ENCODE assay signal across 30 cellular contexts in the genomic region with DNA sequence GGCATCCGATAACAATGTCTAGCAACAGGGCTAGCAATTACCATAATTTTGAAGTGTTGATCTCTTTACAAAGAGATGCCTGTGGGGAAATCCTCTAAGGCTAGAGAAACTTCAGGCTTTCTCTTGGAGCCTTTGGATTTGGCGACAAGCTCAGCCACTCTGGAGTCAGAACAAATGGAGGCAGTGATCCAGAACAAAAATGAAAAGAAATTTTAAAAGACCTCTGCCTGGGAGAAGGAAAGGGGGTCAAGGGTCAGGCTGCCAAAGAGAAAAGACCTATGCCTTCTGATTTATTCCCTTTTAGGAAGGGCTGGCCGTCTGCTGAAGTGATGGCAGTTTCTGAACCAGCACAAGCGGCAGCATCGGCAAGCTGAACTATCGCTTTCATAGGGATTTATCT.
DNase-seq lines count a peak whose midpoint lies in the region; TF ChIP-seq lines count a peak whose summit lies in the region.
"Had no signal": no experiment of that assay in that cellular context is flagged by ENCODE, and none has a peak within 500 bp of the region (broad histone marks: within the 10 kb centered on the region; RNA-seq: fewer than 3 reads in every experiment).

No MANE protein-coding gene starts in this region.

- H3K27me3 Mint-ChIP-seq in brain (peaks cover 3% of the 10 kb centered on the region), osteocyte (ENCODE audit: unreplicated experiment) (peaks cover 15% of the 10 kb centered on the region)

- H3K27ac Mint-ChIP-seq in brain (peak overlapping the region in 3 of 5 experiments; percentile 46 to 90 (median 65)), osteocyte (ENCODE audit: unreplicated experiment) (peak overlapping the region; percentile 31)
- H3K27ac Mint-ChIP-seq: activated B cell treated with CpG ODN at 0.5 μM for 24 hours; activated naive CD4-positive, alpha-beta T cell treated with anti-CD3 and anti-CD28 coated beads, Interleukin-2, amount 50 U/mL, for 72 hours; activated T-helper 2 cell treated with anti-CD3 and anti-CD28 coated beads, Interferon-gamma antibody, Interleukin-2, Interleukin-4, amounts not matched to agents 10 μg/mL and 5 μg/mL and 100 μg/mL, durations not matched to agents 14 hours and 24 hours and 36 hours; IgD-negative memory B cell had no signal

- in situ Hi-C loops in GM23248 (cut with MboI) = no loop called here

- peak overlapping the region; percentile 25 for H3K9ac ChIP-seq in GM23248

- DNase-seq in GM23248 (peak; percentile 11), left kidney (ENCODE audit: low read depth, low spot score) (peak; percentile 7), osteocyte (ENCODE audit: extremely low spot score, unreplicated experiment) (no peak), D341Med (ENCODE audit: low spot score) (no peak), HT-29 (ENCODE audit: low spot score) (no peak), HCEC 1CT (no peak)
- no peak for DNase-seq in activated CD4-positive, alpha-beta T cell treated with anti-CD3 and anti-CD28 coated beads for 4 hours
- DNase-seq: activated B cell treated with CpG ODN at 0.5 μM for 24 hours; activated CD4-positive, alpha-beta T cell treated with anti-CD3 and anti-CD28 coated beads, Interleukin-2, amount 50 U/mL, for 4 hours; activated CD8-positive, alpha-beta memory T cell treated with anti-CD3 and anti-CD28 coated beads, Interleukin-2, amount 50 U/mL, for 48 hours; aorta; Caco-2; DMS79 treated with DMSO at 0.1 percent for 48 hours; gastrocnemius medialis; H7; left ventricle myocardium superior; NCI-H1105 treated with DMSO at 0.1 percent for 48 hours; NCI-H2081 treated with DMSO at 0.1 percent for 48 hours; NCI-H446 treated with DMSO at 0.1 percent for 48 hours; occipital lobe; stimulated activated CD4-positive, alpha-beta T cell treated with anti-CD3 and anti-CD28 coated beads, Interleukin-2, amount 100 ng/mL, for 24 hours; SW 1271; T1000 had no signal

- no peaks in the 10 kb centered on the region for H3K9me3 ChIP-seq in GM23248 (ENCODE audit: low read depth)
- H3K9me3 ChIP-seq: Caco-2, esophagus muscularis mucosa, gastrocnemius medialis had no signal

- no peak for TF ChIP-seq CTCF in brain (conservative IDR thresholded peaks at IDR 0.05)
- TF ChIP-seq CTCF in osteocyte (IDR thresholded peaks at IDR 0.05) = no peak

- peaks cover 41% of the 10 kb centered on the region for H3K4me1 Mint-ChIP-seq in brain
- peaks cover 19% of the 10 kb centered on the region for H3K4me1 Mint-ChIP-seq in osteocyte (ENCODE audit: unreplicated experiment)
- H3K4me1 Mint-ChIP-seq: activated B cell treated with CpG ODN at 0.5 μM for 24 hours, IgD-negative memory B cell had no signal

- no peak overlapping the region for H3K27ac ChIP-seq in GM23248
- H3K27ac ChIP-seq: esophagus muscularis mucosa, gastrocnemius medialis had no signal

- H3K4me3 Mint-ChIP-seq in brain = peak overlapping the region; percentile 55 to 78 (median 75)
- peak overlapping the region; percentile 5 for H3K4me3 Mint-ChIP-seq in osteocyte (ENCODE audit: unreplicated experiment)
- H3K4me3 Mint-ChIP-seq: activated B cell treated with CpG ODN at 0.5 μM for 24 hours had no signal

- no peaks in the 10 kb centered on the region for H3K9me2 ChIP-seq in GM23248 (ENCODE audit: insufficient read depth)

- H2AFZ ChIP-seq in GM23248 = peak overlapping the region; percentile 59

- peaks cover 25% of the 10 kb centered on the region for H3K4me1 ChIP-seq in GM23248 (ENCODE audit: insufficient read depth)
- H3K4me1 ChIP-seq: Caco-2, gastrocnemius medialis had no signal

- 48 to 52% methylated on average over 6 of the region's 6 CpGs for WGBS in GM23248 (ENCODE audit: low coverage in 1 of 2, low lambda C conversion rate in 2 of 2, missing lambda C conversion rate in 2 of 2), 2 experiments

- no peaks in the 10 kb centered on the region for H4K20me1 ChIP-seq in GM23248 (ENCODE audit: insufficient read depth)

- H3K36me3 ChIP-seq in GM23248 (ENCODE audit: low read depth) = no peaks in the 10 kb centered on the region
- H3K36me3 ChIP-seq: esophagus muscularis mucosa, gastrocnemius medialis had no signal

- no peaks in the 10 kb centered on the region for H3K36me3 Mint-ChIP-seq in brain
- H3K36me3 Mint-ChIP-seq in osteocyte (ENCODE audit: unreplicated experiment) = no peaks in the 10 kb centered on the region
- H3K36me3 Mint-ChIP-seq: activated naive CD4-positive, alpha-beta T cell treated with anti-CD3 and anti-CD28 coated beads, Interleukin-2, amount 50 U/mL, for 72 hours; IgD-negative memory B cell had no signal

- H3K27me3 ChIP-seq in GM23248 (replicated peaks; ENCODE audit: insufficient read depth) = no peaks in the 10 kb centered on the region
- H3K27me3 ChIP-seq: esophagus muscularis mucosa, gastrocnemius medialis had no signal

- peak overlapping the region; percentile 28; the same call in 1 of the 2 replicates for H3K4me3 ChIP-seq in GM23248
- H3K4me3 ChIP-seq: esophagus muscularis mucosa, gastrocnemius medialis, GM12878, smooth muscle cell had no signal

- 0 out of 2 replicates have a peak, but pooled peaks cover 17% of the 10 kb centered on the region for H3F3A ChIP-seq in GM23248 (ENCODE audit: insufficient read depth)

- H3K4me2 ChIP-seq in GM23248 (ENCODE audit: unreplicated experiment) = no peak overlapping the region
- H3K4me2 ChIP-seq: smooth muscle cell had no signal

- no peaks in the 10 kb centered on the region for H3K9me3 Mint-ChIP-seq in brain
- no peaks in the 10 kb centered on the region for H3K9me3 Mint-ChIP-seq in osteocyte (ENCODE audit: unreplicated experiment)
- H3K9me3 Mint-ChIP-seq: activated B cell treated with CpG ODN at 0.5 μM for 24 hours; activated naive CD4-positive, alpha-beta T cell treated with anti-CD3 and anti-CD28 coated beads, Interleukin-2, amount 50 U/mL, for 72 hours; activated T-helper 2 cell treated with anti-CD3 and anti-CD28 coated beads, Interferon-gamma antibody, Interleukin-2, Interleukin-4, amounts not matched to agents 10 μg/mL and 5 μg/mL and 100 μg/mL, durations not matched to agents 14 hours and 24 hours and 36 hours; IgD-negative memory B cell had no signal

- H3K79me2 ChIP-seq in GM23248 (ENCODE audit: insufficient read depth) = no peaks in the 10 kb centered on the region

Comparison
In these comparisons a context has a peak if more than half of its experiments do, and no peak if none do; other contexts are left out.
1. DNase-seq: peak in GM23248 (single experiment) and left kidney (single experiment); none in osteocyte (single experiment), D341Med (single experiment), HT-29 (single experiment), activated CD4-positive, alpha-beta T cell treated with anti-CD3 and anti-CD28 coated beads for 4 hours (0 of 2) and HCEC 1CT (single experiment).